8 cellular contexts compared by ENCODE assay signal in the genomic region with DNA sequence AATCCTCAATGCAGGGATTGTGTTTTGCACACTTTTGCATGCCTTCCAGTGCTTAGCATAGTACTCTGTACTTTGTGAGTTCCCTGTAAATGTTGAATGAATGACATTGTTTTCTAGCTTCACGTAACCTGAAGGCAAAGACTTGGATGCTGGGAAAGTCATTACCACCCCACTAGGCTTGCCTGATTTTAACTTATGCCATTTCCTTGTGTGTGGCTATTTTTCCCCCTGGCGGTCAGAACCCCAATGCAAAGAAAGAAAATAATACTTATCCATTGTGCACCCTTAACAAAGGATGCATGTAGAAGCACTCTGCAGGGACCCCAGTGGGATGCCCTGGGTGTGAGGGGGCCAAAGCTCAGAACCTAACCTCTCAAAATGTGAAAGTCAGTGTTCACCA. TPM values are rescaled to one million over a fixed set of nuclear protein-coding genes. Genes with fewer than 3 reads are reported as not detected.
DNase-seq lines count a peak whose midpoint lies in the region; ATAC-seq, FAIRE-seq and TF ChIP-seq lines count a peak whose summit lies in the region.

No MANE protein-coding gene starts in this region.

- peak; percentile 29 for FAIRE-seq in GM18507 (lab: Jason Lieb, UNC)
- no peak for FAIRE-seq in RCC 7860 (lab: Jason Lieb, UNC)

- no peaks in the 10 kb centered on the region for H3K9me3 ChIP-seq in iPS-15b (ENCODE audit: control insufficient read depth, insufficient read depth, low read length)
- H3K9me3 ChIP-seq in mucosa of descending colon = no peaks in the 10 kb centered on the region

- H3K9ac ChIP-seq in iPS-15b (ENCODE audit: low read depth, low read length) = no peak overlapping the region

- no peak for ATAC-seq in GM21367 (IDR thresholded peaks at IDR 0.05; ENCODE audit: unreplicated experiment)
- ATAC-seq in mucosa of descending colon = no peak

- H3K4me1 ChIP-seq in iPS-15b (ENCODE audit: control insufficient read depth, insufficient read depth, low read length) (peaks cover 8% of the 10 kb centered on the region), mucosa of descending colon (ENCODE audit: low read depth) (peaks cover 16% of the 10 kb centered on the region)

- no peak overlapping the region for H3K4me3 ChIP-seq in AG09309 (ENCODE audit: control insufficient read depth, low read depth, low read length)
- H3K4me3 ChIP-seq in iPS-15b (ENCODE audit: low read depth, low read length) = peak overlapping the region; percentile 65
- H3K4me3 ChIP-seq in mucosa of descending colon = no peak overlapping the region

- intact Hi-C loops in mucosa of descending colon (cut with DNase I, micrococcal nuclease) = no loop called here

- no peaks in the 10 kb centered on the region for H3K36me3 ChIP-seq in iPS-15b (ENCODE audit: control insufficient read depth, insufficient read depth, low read length)
- no peaks in the 10 kb centered on the region for H3K36me3 ChIP-seq in mucosa of descending colon (ENCODE audit: low read depth)

- DNase-seq in AG09309 (ENCODE audit: low read depth) = no peak
- DNase-seq in GM18507 (ENCODE audit: extremely low spot score, insufficient read length, low read depth) = no peak
- DNase-seq in mucosa of descending colon = no peak
- DNase-seq in globus pallidus (ENCODE audit: low spot score) = no peak
- no peak for DNase-seq in RCC 7860 (ENCODE audit: low spot score)

- H3K27me3 ChIP-seq in iPS-15b (ENCODE audit: control insufficient read depth, insufficient read depth, low read length) = peaks cover 47% of the 10 kb centered on the region

- peak overlapping the region; percentile 96 for H3K27ac ChIP-seq in VCaP

- TF ChIP-seq CTCF in AG09309 (IDR thresholded peaks at IDR 0.05; ENCODE audit: control insufficient read depth, insufficient read depth, low read depth, low read length, missing control alignments) (peak; percentile 50), VCaP (conservative IDR thresholded peaks at IDR 0.05) (peak; percentile 69), mucosa of descending colon (IDR thresholded peaks at IDR 0.05) (no peak)

RNA-seq across cellular contexts. Expression of a gene that starts 1.2 kb away (rescaled TPM):
- total RNA-seq in mucosa of descending colon = 1 to 10 TPM in 2 of 3 donors, under 1 TPM in 1; 0.35 to 9.8 (median 1.2) TPM
